ENCODE assay signal across 8 cellular contexts in genomic region chr3:61381745-61382392, GRCh38.
DNase-seq lines count a peak whose midpoint lies in the region; ATAC-seq and TF ChIP-seq lines count a peak whose summit lies in the region.

No MANE protein-coding gene starts in this region.

- H3K9ac ChIP-seq in mammary epithelial cell (ENCODE audit: insufficient read depth, low read length), result no peak overlapping the region

- H3K27me3 ChIP-seq in mammary epithelial cell (ENCODE audit: insufficient read depth, low read length) (no peaks in the 10 kb centered on the region), left lung (no peaks in the 10 kb centered on the region)

- WGBS in mammary epithelial cell (ENCODE audit: low coverage, missing lambda C conversion rate), result 41% methylated on average over 7 of the region's 7 CpGs

- dilution Hi-C loops in mammary epithelial cell (cut with HindIII; ENCODE audit: low sequenced_read_pairs), result no loop called here

- H3K4me3 ChIP-seq in mammary epithelial cell (replicated peaks in 1 of 3; ENCODE audit: insufficient read depth in 1 of 3, low read depth in 2 of 3, low read length in 3 of 3) (no peak overlapping the region), left lung (no peak overlapping the region)

- ATAC-seq in HG02678 (IDR thresholded peaks at IDR 0.05; ENCODE audit: unreplicated experiment), result peak; percentile 93
- peak; percentile 88 for ATAC-seq in left lung

- H3K4me2 ChIP-seq in mammary epithelial cell (ENCODE audit: insufficient read depth, low read depth, low read length), result no peak overlapping the region

- in situ Hi-C loops in GM13976 (cut with MboI; ENCODE audit: low sequenced_read_pairs, unreplicated experiment) (loop anchor here (25.0 kb wide), 1 partner anchor 1795 kb away; no protein-coding TSS in a partner anchor), mammary epithelial cell (cut with MboI; ENCODE audit: low sequenced_read_pairs in 2 of 2) (no loop called here)

- H3K4me1 ChIP-seq in mammary epithelial cell (ENCODE audit: insufficient read depth, low read length) (no peaks in the 10 kb centered on the region), left lung (no peaks in the 10 kb centered on the region)

- intact Hi-C loops in mammary epithelial cell (cut with micrococcal nuclease), result loop anchor here (10.0 kb wide), 2 partner anchors 797 to 803 kb away; no protein-coding TSS in a partner anchor
- intact Hi-C loops in left lung (cut with DNase I), result no loop called here

- H3K9me3 ChIP-seq in mammary epithelial cell (replicated peaks; ENCODE audit: insufficient read depth, low read length), result no peaks in the 10 kb centered on the region
- H3K9me3 ChIP-seq in left lung, result no peaks in the 10 kb centered on the region

- H2AFZ ChIP-seq in mammary epithelial cell (ENCODE audit: low read depth, low read length), result peak overlapping the region; percentile 26

- DNase-seq in AG20443 (ENCODE audit: low spot score) (peak; percentile 45), GM13976 (ENCODE audit: low spot score) (peak; percentile 65), NCI-H524 treated with DMSO at 0.1 percent for 48 hours (lab: John Stamatoyannopoulos, UW) (peak; percentile 20), mammary epithelial cell (peak; percentile 27), left lung (no peak)
- no peak for DNase-seq in stimulated activated CD8-positive, alpha-beta memory T cell treated with anti-CD3 and anti-CD28 coated beads, Interleukin-4, amount 100 ng/mL, for 48 hours
- DNase-seq in stimulated activated CD4-positive, alpha-beta T cell treated with anti-CD3 and anti-CD28 coated beads, Interleukin-4, amount 100 ng/mL, for 4 hours, result no peak

- TF ChIP-seq CTCF in GM13976 (IDR thresholded peaks at IDR 0.05; ENCODE audit: borderline replicate concordance, control extremely low read depth, extremely low read depth, insufficient read depth, missing control alignments), result peak; percentile 39
- peak; percentile 57 to 74 for TF ChIP-seq CTCF in mammary epithelial cell (conservative IDR thresholded peaks at IDR 0.05 in 1 of 2, IDR thresholded peaks at IDR 0.05 in 1 of 2; ENCODE audit: extremely low read depth in 1 of 2, insufficient read depth in 1 of 2, low read depth in 1 of 2, low read length in 2 of 2)
- peak; percentile 45 to 71 for TF ChIP-seq CTCF in left lung (IDR thresholded peaks at IDR 0.05)

- H3K27ac ChIP-seq in mammary epithelial cell (ENCODE audit: insufficient read depth, low read depth, low read length) (no peak overlapping the region), left lung (no peak overlapping the region)

- H3K36me3 ChIP-seq in mammary epithelial cell (ENCODE audit: insufficient read depth, low read length), result no peaks in the 10 kb centered on the region
- H3K36me3 ChIP-seq in left lung, result no peaks in the 10 kb centered on the region

- H3K79me2 ChIP-seq in mammary epithelial cell (ENCODE audit: insufficient read depth, low read length), result no peaks in the 10 kb centered on the region

- CTCF ChIA-PET in mammary epithelial cell (lab: Charles Lee; ENCODE audit: low non-redundant PET), result interaction anchor here (0.5 to 0.7 kb wide), 2 partner anchors 148 to 626 kb away, joined by 3 to 4 read pairs; no protein-coding TSS in a partner anchor

- no peaks in the 10 kb centered on the region for H4K20me1 ChIP-seq in mammary epithelial cell (ENCODE audit: insufficient read depth, low read length)

- no TSS peak for BruUV-seq in mammary epithelial cell (replicated peaks; lab: Mats Ljungman, UMichigan)

Comparison
In these comparisons a context has a peak if more than half of its experiments do, and no peak if none do; other contexts are left out.
1. DNase-seq: peak in AG20443 (single experiment), GM13976 (single experiment), NCI-H524 treated with DMSO at 0.1 percent for 48 hours (single experiment) and mammary epithelial cell (single experiment); none in left lung (0 of 2), stimulated activated CD8-positive, alpha-beta memory T cell treated with anti-CD3 and anti-CD28 coated beads, Interleukin-4, amount 100 ng/mL, for 48 hours (single experiment) and stimulated activated CD4-positive, alpha-beta T cell treated with anti-CD3 and anti-CD28 coated beads, Interleukin-4, amount 100 ng/mL, for 4 hours (0 of 2).
2. Peak in every context shown above with its lines, with median percentiles within 50 percentile points of each other: CTCF ChIP-seq.